Comparison of ENCODE assay signal across 8 cellular contexts in the genomic region with DNA sequence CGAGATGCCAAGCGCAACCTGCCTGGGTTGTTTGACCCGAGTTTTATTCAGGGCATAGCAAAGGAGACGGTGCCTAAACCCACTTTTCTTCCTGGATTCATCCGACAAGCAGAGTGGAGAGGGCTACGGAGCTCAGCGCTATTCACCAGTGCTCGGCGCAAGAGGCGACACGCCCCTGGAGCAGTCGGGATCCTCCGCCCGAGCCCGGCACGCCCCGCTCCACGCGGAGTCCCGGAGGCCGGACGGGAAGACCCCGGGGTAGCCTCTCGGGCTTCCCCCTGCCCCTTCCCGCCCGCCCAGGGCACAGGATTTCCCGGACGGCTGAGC. TPM values are rescaled to one million over a fixed set of nuclear protein-coding genes. Genes with fewer than 3 reads are reported as not detected.
A peak's percentile ranks its signal among the peaks of the same experiment; 100 is the strongest.
DNase-seq lines count a peak whose midpoint lies in the region; ATAC-seq and TF ChIP-seq lines count a peak whose summit lies in the region.

No MANE protein-coding gene starts in this region.

- DNase-seq in CD4-positive, alpha-beta memory T cell: peak in 3 of 5 donors; percentile 27 to 49 (median 38)
- peak; percentile 50 for DNase-seq in SW480 (ENCODE audit: low spot score)
- DNase-seq in chondrocyte (ENCODE audit: low spot score): peak; percentile 93
- peak; percentile 61 to 67 for DNase-seq in stimulated activated CD4-positive, alpha-beta T cell treated with anti-CD3 and anti-CD28 coated beads, Interleukin-2, amount 100 ng/mL, for 24 hours
- DNase-seq in SHP77 treated with DMSO at 0.1 percent for 48 hours (lab: John Stamatoyannopoulos, UW): no peak

- peaks cover 12 to 32% of the 10 kb centered on the region in 2 donors for H3K36me3 Mint-ChIP-seq in CD4-positive, alpha-beta memory T cell
- H3K36me3 Mint-ChIP-seq in chondrocyte (ENCODE audit: low read depth): no peaks in the 10 kb centered on the region

- ATAC-seq in GM19438 (IDR thresholded peaks at IDR 0.05; ENCODE audit: low read depth, unreplicated experiment) (peak; percentile 51), HG03520 (IDR thresholded peaks at IDR 0.05; ENCODE audit: unreplicated experiment) (peak; percentile 27)

- peak overlapping the region; percentile 73 to 77 for H3K4me3 ChIP-seq in CD4-positive, alpha-beta memory T cell (ENCODE audit: low read length in 2 of 2)

- no peaks in the 10 kb centered on the region for H3K36me3 ChIP-seq in CD4-positive, alpha-beta memory T cell (ENCODE audit: insufficient read depth, low read length)

- no peaks in the 10 kb centered on the region for H3K9me3 ChIP-seq in CD4-positive, alpha-beta memory T cell (ENCODE audit: control insufficient read depth in 1 of 2, low read length in 2 of 2)

- H3K27ac ChIP-seq in CD4-positive, alpha-beta memory T cell (ENCODE audit: low read depth, low read length): peak overlapping the region; percentile 92
- peak overlapping the region; percentile 83 for H3K27ac ChIP-seq in layer of hippocampus (ENCODE audit: low read depth, low read length)

- peaks cover 34 to 64% (median 54%) of the 10 kb centered on the region in 4 donors for H3K4me1 Mint-ChIP-seq in CD4-positive, alpha-beta memory T cell
- H3K4me1 Mint-ChIP-seq in chondrocyte (ENCODE audit: low read depth): peaks cover 45% of the 10 kb centered on the region

- H3K27ac Mint-ChIP-seq in CD4-positive, alpha-beta memory T cell: peak overlapping the region; percentile 85 to 97 (median 88)
- H3K27ac Mint-ChIP-seq in chondrocyte (ENCODE audit: unreplicated experiment): peak overlapping the region; percentile 90

- H3K4me3 Mint-ChIP-seq in CD4-positive, alpha-beta memory T cell: peak overlapping the region; percentile 90 to 99 (median 92)
- H3K4me3 Mint-ChIP-seq in chondrocyte (ENCODE audit: unreplicated experiment): peak overlapping the region; percentile 85

- peaks cover 45% of the 10 kb centered on the region for H3K4me1 ChIP-seq in CD4-positive, alpha-beta memory T cell (ENCODE audit: insufficient read depth, low read length)

- H3K27me3 ChIP-seq in CD4-positive, alpha-beta memory T cell (ENCODE audit: insufficient read depth, low read length): no peaks in the 10 kb centered on the region
- H3K27me3 ChIP-seq in layer of hippocampus (ENCODE audit: control insufficient read depth, insufficient read depth, low read length): no peaks in the 10 kb centered on the region

- no peaks in the 10 kb centered on the region for H3K27me3 Mint-ChIP-seq in CD4-positive, alpha-beta memory T cell
- H3K27me3 Mint-ChIP-seq in chondrocyte (ENCODE audit: low read depth): no peaks in the 10 kb centered on the region

- TF ChIP-seq CTCF in chondrocyte (IDR thresholded peaks at IDR 0.05): no peak

- intact Hi-C loops in CD4-positive, alpha-beta memory T cell (cut with micrococcal nuclease): loop anchor here (1.0 to 5.0 kb wide), 3 partner anchors 8 to 743 kb away; a partner anchor contains a TSS

- no peaks in the 10 kb centered on the region for H3K9me3 Mint-ChIP-seq in CD4-positive, alpha-beta memory T cell
- no peaks in the 10 kb centered on the region for H3K9me3 Mint-ChIP-seq in chondrocyte (ENCODE audit: low read depth)

- POLR2A ChIA-PET in CD4-positive, alpha-beta memory T cell (lab: Charles Lee; ENCODE audit: partially characterized antibody): interaction anchor here (0.7 to 13.3 kb wide), 33 partner anchors 10 to 399 kb away, joined by 3 to 409 read pairs (median 9); a partner anchor contains a TSS

- CTCF ChIA-PET in CD4-positive, alpha-beta memory T cell (lab: Charles Lee; ENCODE audit: partially characterized antibody): interaction anchor here (0.7 to 4.4 kb wide), 17 partner anchors 11 to 172 kb away, joined by 3 to 27 read pairs (median 9); no protein-coding TSS in a partner anchor

RNA-seq across cellular contexts. Expression of a gene that starts 0.5 kb away (rescaled TPM):
- 100 to 1,000 TPM; 153 to 165 TPM for total RNA-seq in CD4-positive, alpha-beta memory T cell
- 10 to 100 TPM; 20.7 to 35.2 TPM for polyA plus RNA-seq in CD4-positive, alpha-beta memory T cell
- 39.3 to 41.5 TPM (median 39.9 TPM) in 3 replicates for total RNA-seq in chondrocyte
